ENCODE assay signal across 20 cellular contexts in genomic region chr6:131362070-131362469, GRCh38.
"Had no signal": no experiment of that assay in that cellular context is flagged by ENCODE, and none has a peak within 500 bp of the region (broad histone marks: within the 10 kb centered on the region; RNA-seq: fewer than 3 reads in every experiment).

No MANE protein-coding gene starts in this region.

- H3K4me3 ChIP-seq: hepatocyte, left ventricle myocardium inferior, thyroid gland had no signal

- H3K4me2 ChIP-seq: hepatocyte had no signal

- DNase-seq: activated B cell treated with CpG ODN at 0.5 μM for 24 hours; activated CD4-positive, alpha-beta T cell treated with anti-CD3 and anti-CD28 coated beads, Interleukin-2, amount 10 ng/mL, durations not matched to agents 24 days and 14 days; activated CD8-positive, alpha-beta memory T cell treated with anti-CD3 and anti-CD28 coated beads, Interleukin-2, amount 50 U/mL, for 4 hours; activated CD8-positive, alpha-beta T cell treated with anti-CD3 and anti-CD28 coated beads, Interleukin-2, amount 10 ng/mL, durations not matched to agents 7 days and 5 days; activated effector memory CD4-positive, alpha-beta T cell treated with anti-CD3 and anti-CD28 coated beads, Interleukin-2, amount 50 U/mL, for 16 hours; activated T-cell treated with anti-CD3 and anti-CD28 coated beads, Interleukin-2, amount 50 U/mL, for 48 hours; effector memory CD8-positive, alpha-beta T cell; islet precursor cell; left ventricle myocardium inferior; mesenchymal stem cell; natural killer cell; retina; stimulated activated CD4-positive, alpha-beta T cell treated with anti-CD3 and anti-CD28 coated beads, Interleukin-2, amount 100 ng/mL, for 48 hours; stimulated activated naive B cell treated with anti-CD40 and anti-IgM and Interleukin-4, amounts not matched to agents 10 μg/mL and 1 μg/mL and 100 μg/mL, for 72 hours; T-helper 2 cell; thyroid gland had no signal

- H3K9me3 ChIP-seq: left ventricle myocardium inferior, neutrophil, thyroid gland had no signal

- H3K27me3 ChIP-seq: hepatocyte, neutrophil, thyroid gland had no signal

- H3K79me2 ChIP-seq: hepatocyte had no signal

- H3K4me1 ChIP-seq: left ventricle myocardium inferior, thyroid gland had no signal

- H2AFZ ChIP-seq: hepatocyte had no signal

- FAIRE-seq: urothelium cell line had no signal

- H3K36me3 ChIP-seq: left ventricle myocardium inferior, neutrophil, thyroid gland had no signal

- H3K27ac ChIP-seq: epithelial cell of prostate, hepatocyte, left ventricle myocardium inferior, neutrophil, thyroid gland had no signal

- ATAC-seq: activated CD8-positive, alpha-beta T cell treated with anti-CD3 and anti-CD28 coated beads, Interleukin-2, amount 10 ng/mL, durations not matched to agents 7 days and 5 days; effector memory CD8-positive, alpha-beta T cell; natural killer cell; stimulated activated naive B cell treated with anti-CD40 and anti-IgM and Interleukin-4, amounts not matched to agents 10 μg/mL and 1 μg/mL and 100 μg/mL, for 72 hours had no signal
